Comparison of ENCODE assay signal across 1 cellular context in the genomic region with DNA sequence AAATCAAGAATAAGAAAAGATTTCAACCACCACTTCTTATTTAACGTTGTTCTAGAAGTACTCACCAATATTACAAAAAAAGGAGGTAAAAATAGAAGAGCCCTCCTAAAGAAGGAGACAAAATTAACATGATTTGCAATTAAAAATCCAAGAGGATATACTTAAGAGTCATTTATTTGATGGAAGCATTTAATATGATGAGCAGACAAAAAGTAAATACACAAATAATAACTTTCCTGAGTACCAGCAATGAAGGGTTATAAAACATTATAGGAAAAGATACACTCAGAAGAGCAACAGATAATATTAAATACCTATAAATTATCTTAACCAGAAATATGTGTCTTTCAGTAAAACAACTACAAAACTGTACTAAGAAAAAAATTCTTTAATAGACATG.
TF ChIP-seq lines count a peak whose summit lies in the region.

No MANE protein-coding gene starts in this region.

TF ChIP-seq in HepG2, 621 proteins besides CTCF, POLR2A, EP300 and RAD21 (continued from another document):
- TF ChIP-seq REST (IDR thresholded peaks at IDR 0.05; ENCODE audit: borderline replicate concordance in 1 of 2, low read depth in 1 of 2, low read length in 2 of 2), result no peak
- peak; percentile 56; the same call in 1 of the 2 replicates for TF ChIP-seq MAFF (IDR thresholded peaks at IDR 0.05; ENCODE audit: low read depth, low read length)
